ENCODE assay signal across 1 cellular context in the genomic region with DNA sequence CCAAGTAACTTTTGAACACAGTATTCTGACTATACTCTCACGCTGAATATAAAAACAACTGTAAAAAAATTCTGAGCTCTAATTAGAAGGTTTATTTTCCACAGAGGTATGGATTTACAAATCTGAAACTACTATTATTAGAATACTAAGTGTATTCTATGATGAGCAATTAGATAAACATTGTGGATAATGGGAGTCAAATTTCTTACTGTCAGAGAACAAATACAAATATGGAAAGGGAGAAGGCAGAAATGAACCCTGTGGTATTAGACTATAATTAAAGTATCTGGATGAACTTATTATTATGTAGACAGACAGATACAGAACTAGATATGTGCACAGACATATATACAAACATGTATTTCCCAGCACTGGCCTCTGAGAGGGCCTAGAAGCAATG.
TF ChIP-seq lines count a peak whose summit lies in the region.

No MANE protein-coding gene starts in this region.

TF ChIP-seq in HEK293, 187 proteins besides CTCF, POLR2A, EP300 and RAD21:
- TF ChIP-seq ZBTB20 (tag by site-specific recombination; IDR thresholded peaks at IDR 0.05) (no peak), ZNF132 (tag by site-specific recombination; IDR thresholded peaks at IDR 0.05; ENCODE audit: borderline replicate concordance) (no peak), SP7 (tag by site-specific recombination; IDR thresholded peaks at IDR 0.05) (0 out of 2 replicates have a peak, but pooled peaks have one; percentile 16)
